In the genomic region with DNA sequence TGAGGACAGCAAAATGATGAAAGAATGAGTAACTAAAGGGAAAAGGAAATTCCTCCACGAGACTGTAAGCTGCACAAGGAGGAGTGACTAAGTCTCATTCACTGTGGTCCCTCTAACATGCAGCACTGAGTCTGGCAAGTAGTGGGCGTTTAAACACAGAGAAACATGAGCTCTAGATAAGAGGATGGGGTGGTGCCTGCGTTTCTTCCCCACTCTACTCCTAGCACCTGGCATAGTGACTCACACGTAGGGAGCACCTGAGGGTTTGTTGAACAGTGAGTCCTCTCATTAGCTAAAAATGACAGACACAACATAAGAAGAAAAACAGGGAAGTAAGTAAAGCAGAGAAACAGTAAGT, we compare ENCODE assay signal across 8 cellular contexts.
DNase-seq lines count a peak whose midpoint lies in the region; ATAC-seq and TF ChIP-seq lines count a peak whose summit lies in the region.

No MANE protein-coding gene starts in this region.

- peak; percentile 81 to 86 for ATAC-seq in activated T-cell treated with anti-CD3 and anti-CD28 coated beads, Interleukin-2, amount 50 U/mL, for 72 hours (replicated peaks in 1 of 2)
- ATAC-seq in GM18861 (IDR thresholded peaks at IDR 0.05; ENCODE audit: unreplicated experiment) (no peak), HG03442 (IDR thresholded peaks at IDR 0.05; ENCODE audit: unreplicated experiment) (no peak), HG03378 (IDR thresholded peaks at IDR 0.05; ENCODE audit: unreplicated experiment) (no peak)

- peak overlapping the region; percentile 83 for H3K27ac ChIP-seq in substantia nigra (ENCODE audit: low read depth, low read length, poor library complexity, severe bottlenecking)

- H3K36me3 Mint-ChIP-seq in activated T-cell treated with anti-CD3 and anti-CD28 coated beads, Interleukin-2, amount 50 U/mL, for 72 hours (ENCODE audit: insufficient read depth in 2 of 2): no peaks in the 10 kb centered on the region

- no peaks in the 10 kb centered on the region for H3K27me3 Mint-ChIP-seq in activated T-cell treated with anti-CD3 and anti-CD28 coated beads, Interleukin-2, amount 50 U/mL, for 72 hours (ENCODE audit: low read depth)

- peak; percentile 43 for TF ChIP-seq CTCF in foreskin fibroblast (IDR thresholded peaks at IDR 0.05; ENCODE audit: low read depth, low read length)

- H3K4me3 ChIP-seq in foreskin fibroblast (ENCODE audit: low read depth in 1 of 2, low read length in 2 of 2): no peak overlapping the region

- peak; percentile 2 to 10 for DNase-seq in activated T-cell treated with anti-CD3 and anti-CD28 coated beads, Interleukin-2, amount 50 U/mL, for 72 hours
- DNase-seq in activated T-cell treated with anti-CD3 and anti-CD28 coated beads for 4 hours (no peak), RKO (ENCODE audit: low spot score) (peak; percentile 94), foreskin fibroblast (peak; percentile 88 to 94), substantia nigra (lab: John Stamatoyannopoulos, UW) (no peak)

- no peaks in the 10 kb centered on the region for H3K9me3 Mint-ChIP-seq in activated T-cell treated with anti-CD3 and anti-CD28 coated beads, Interleukin-2, amount 50 U/mL, for 72 hours

- peaks cover 11% of the 10 kb centered on the region for H3K4me1 Mint-ChIP-seq in activated T-cell treated with anti-CD3 and anti-CD28 coated beads, Interleukin-2, amount 50 U/mL, for 72 hours (ENCODE audit: low read depth)

- no peak overlapping the region for H3K4me3 Mint-ChIP-seq in activated T-cell treated with anti-CD3 and anti-CD28 coated beads, Interleukin-2, amount 50 U/mL, for 72 hours

- H3K27ac Mint-ChIP-seq in activated T-cell treated with anti-CD3 and anti-CD28 coated beads, Interleukin-2, amount 50 U/mL, for 72 hours: no peak overlapping the region

Comparison
In these comparisons a context has a peak if more than half of its experiments do, and no peak if none do; other contexts are left out.
1. DNase-seq: peak in activated T-cell treated with anti-CD3 and anti-CD28 coated beads, Interleukin-2, amount 50 U/mL, for 72 hours (2 of 2), RKO (single experiment) and foreskin fibroblast (2 of 2); none in activated T-cell treated with anti-CD3 and anti-CD28 coated beads for 4 hours (single experiment) and substantia nigra (0 of 49).
2. ATAC-seq: peak in activated T-cell treated with anti-CD3 and anti-CD28 coated beads, Interleukin-2, amount 50 U/mL, for 72 hours (2 of 2); none in GM18861 (single experiment), HG03442 (single experiment) and HG03378 (single experiment).